In the genomic region with DNA sequence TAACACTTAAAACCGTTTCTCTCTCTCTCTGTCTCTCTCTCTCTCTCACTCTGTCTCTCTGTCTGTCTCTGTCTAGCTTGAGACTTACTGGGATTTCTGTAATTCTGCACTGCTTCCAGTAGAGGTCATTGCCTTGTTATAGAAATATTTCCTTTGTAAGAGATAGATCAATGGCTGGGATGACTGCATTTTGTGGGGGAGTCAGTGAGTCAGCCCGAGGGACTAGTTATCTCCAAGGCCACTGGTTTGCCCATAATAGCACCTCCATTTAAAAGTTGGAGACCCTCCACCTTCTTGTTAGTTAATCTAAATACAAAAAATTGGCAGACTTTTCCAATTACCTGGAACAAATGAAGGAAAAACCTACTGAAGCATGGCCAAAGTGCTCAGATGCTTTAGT, we compare ENCODE assay signal across 8 cellular contexts.
DNase-seq lines count a peak whose midpoint lies in the region; ATAC-seq and TF ChIP-seq lines count a peak whose summit lies in the region.

No MANE protein-coding gene starts in this region.

- in situ Hi-C loops in ACHN (cut with HindIII; ENCODE audit: low pct_ligation_motif_present, low pct_unique_long_range_greater_than_20kb, low sequenced_read_pairs): no loop called here

- TF ChIP-seq CTCF in choroid plexus epithelial cell (conservative IDR thresholded peaks at IDR 0.05; ENCODE audit: low read depth, low read length): peak; percentile 71

- H3K4me3 ChIP-seq in choroid plexus epithelial cell (ENCODE audit: low read depth, low read length): no peak overlapping the region

- DNase-seq in ACHN: peak; percentile 62
- DNase-seq in NAMALWA (ENCODE audit: low spot score): peak; percentile 57
- peak; percentile 69 for DNase-seq in choroid plexus epithelial cell (ENCODE audit: low read depth)
- DNase-seq in putamen (ENCODE audit: low spot score): peak; percentile 11
- DNase-seq in NCI-H1092 treated with DMSO at 0.1 percent for 48 hours (lab: John Stamatoyannopoulos, UW): no peak
- DNase-seq in GF-D8 (lab: John Stamatoyannopoulos, UW): no peak

- ATAC-seq in GM18499 (IDR thresholded peaks at IDR 0.05; ENCODE audit: insufficient read depth, unreplicated experiment): peak; percentile 59
- peak; percentile 70 for ATAC-seq in HG02763 (IDR thresholded peaks at IDR 0.05; ENCODE audit: unreplicated experiment)

Comparison
In these comparisons a context has a peak if more than half of its experiments do, and no peak if none do; other contexts are left out.
1. DNase-seq: peak in ACHN (single experiment), NAMALWA (single experiment), choroid plexus epithelial cell (single experiment) and putamen (single experiment); none in NCI-H1092 treated with DMSO at 0.1 percent for 48 hours (single experiment) and GF-D8 (single experiment).